Comparison of ENCODE assay signal across 1 cellular context in the genomic region with DNA sequence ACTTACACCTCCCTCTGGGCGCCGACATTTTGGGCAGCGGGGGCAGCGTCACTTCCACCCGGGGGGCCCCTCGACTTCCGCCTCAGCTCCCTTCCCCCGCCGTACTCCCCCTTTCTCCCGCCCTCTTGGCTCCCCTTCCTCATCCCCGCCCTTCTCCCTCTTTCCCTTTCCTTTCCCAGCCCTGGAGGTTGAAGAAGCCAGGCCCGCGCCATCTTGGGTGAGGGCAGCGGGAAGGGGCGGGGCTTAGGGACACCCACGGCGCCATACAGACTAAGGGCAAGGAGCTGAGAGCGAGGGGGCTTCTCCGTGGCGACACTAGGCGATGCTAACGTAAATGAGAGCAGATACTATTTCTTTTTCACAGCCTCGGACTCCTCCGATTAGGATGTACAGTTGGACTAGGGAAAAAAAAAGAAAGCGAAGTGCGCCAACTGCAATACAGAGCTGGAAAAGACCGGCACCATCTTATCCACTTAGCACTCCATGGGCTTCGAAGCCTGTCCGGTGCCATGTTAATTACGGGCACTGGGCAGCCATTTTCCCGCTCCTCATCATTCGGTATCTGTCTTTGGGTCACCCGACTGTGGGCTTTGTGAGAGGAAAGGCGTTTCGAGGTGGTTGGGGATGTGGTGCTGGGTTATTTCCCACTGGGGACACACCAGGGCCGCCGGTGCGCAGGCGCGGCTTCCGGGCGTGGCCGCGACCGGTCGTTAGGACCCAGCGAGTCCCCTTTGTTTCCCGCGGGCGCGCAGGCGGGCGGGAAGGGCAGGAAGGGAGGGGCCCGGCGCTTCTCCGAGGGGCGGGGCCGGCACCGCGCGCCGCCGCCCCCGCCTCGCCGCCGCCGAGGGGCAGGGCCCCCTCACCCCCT.
TF ChIP-seq lines count a peak whose summit lies in the region.

A gene with protein sequence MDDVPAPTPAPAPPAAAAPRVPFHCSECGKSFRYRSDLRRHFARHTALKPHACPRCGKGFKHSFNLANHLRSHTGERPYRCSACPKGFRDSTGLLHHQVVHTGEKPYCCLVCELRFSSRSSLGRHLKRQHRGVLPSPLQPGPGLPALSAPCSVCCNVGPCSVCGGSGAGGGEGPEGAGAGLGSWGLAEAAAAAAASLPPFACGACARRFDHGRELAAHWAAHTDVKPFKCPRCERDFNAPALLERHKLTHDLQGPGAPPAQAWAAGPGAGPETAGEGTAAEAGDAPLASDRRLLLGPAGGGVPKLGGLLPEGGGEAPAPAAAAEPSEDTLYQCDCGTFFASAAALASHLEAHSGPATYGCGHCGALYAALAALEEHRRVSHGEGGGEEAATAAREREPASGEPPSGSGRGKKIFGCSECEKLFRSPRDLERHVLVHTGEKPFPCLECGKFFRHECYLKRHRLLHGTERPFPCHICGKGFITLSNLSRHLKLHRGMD (minus strand): TSS at position 50 of the 868 bp plus-strand sequence. CDS start 1,652 bp downstream, outside the sequence.
A gene with protein sequence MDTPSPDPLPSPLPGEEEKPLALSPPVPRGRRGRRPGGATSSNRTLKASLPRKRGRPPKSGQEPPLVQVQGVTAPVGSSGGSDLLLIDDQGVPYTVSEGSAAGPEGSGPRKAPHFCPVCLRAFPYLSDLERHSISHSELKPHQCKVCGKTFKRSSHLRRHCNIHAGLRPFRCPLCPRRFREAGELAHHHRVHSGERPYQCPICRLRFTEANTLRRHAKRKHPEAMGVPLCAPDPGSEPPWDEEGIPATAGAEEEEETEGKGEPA (plus strand): TSS at position 821 of the 868 bp plus-strand sequence. CDS start 1,825 bp downstream, outside the sequence.

TF ChIP-seq in K562, 482 proteins besides CTCF, POLR2A, EP300 and RAD21 (continued from another document):
- TF ChIP-seq, protein P1, sequence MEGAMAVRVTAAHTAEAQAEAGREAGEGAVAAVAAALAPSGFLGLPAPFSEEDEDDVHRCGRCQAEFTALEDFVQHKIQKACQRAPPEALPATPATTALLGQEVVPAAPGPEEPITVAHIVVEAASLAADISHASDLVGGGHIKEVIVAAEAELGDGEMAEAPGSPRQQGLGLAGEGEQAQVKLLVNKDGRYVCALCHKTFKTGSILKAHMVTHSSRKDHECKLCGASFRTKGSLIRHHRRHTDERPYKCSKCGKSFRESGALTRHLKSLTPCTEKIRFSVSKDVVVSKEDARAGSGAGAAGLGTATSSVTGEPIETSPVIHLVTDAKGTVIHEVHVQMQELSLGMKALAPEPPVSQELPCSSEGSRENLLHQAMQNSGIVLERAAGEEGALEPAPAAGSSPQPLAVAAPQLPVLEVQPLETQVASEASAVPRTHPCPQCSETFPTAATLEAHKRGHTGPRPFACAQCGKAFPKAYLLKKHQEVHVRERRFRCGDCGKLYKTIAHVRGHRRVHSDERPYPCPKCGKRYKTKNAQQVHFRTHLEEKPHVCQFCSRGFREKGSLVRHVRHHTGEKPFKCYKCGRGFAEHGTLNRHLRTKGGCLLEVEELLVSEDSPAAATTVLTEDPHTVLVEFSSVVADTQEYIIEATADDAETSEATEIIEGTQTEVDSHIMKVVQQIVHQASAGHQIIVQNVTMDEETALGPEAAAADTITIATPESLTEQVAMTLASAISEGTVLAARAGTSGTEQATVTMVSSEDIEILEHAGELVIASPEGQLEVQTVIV (CRISPR knock-in tag; IDR thresholded peaks at IDR 0.05; ENCODE audit: borderline replicate concordance) = no peak
- TF ChIP-seq ETV5 (CRISPR knock-in tag; IDR thresholded peaks at IDR 0.05; ENCODE audit: low read depth) = peak; percentile 65; the same call in 1 of the 2 replicates
- no peak for TF ChIP-seq ZFP1 (CRISPR knock-in tag; IDR thresholded peaks at IDR 0.05)
- TF ChIP-seq TRIM28 (IDR thresholded peaks at IDR 0.05) = no peak
- TF ChIP-seq, protein P2, sequence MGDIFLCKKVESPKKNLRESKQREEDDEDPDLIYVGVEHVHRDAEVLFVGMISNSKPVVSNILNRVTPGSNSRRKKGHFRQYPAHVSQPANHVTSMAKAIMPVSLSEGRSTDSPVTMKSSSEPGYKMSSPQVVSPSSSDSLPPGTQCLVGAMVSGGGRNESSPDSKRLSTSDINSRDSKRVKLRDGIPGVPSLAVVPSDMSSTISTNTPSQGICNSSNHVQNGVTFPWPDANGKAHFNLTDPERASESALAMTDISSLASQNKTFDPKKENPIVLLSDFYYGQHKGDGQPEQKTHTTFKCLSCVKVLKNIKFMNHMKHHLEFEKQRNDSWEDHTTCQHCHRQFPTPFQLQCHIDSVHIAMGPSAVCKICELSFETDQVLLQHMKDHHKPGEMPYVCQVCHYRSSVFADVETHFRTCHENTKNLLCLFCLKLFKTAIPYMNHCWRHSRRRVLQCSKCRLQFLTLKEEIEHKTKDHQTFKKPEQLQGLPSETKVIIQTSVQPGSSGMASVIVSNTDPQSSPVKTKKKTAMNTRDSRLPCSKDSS (IDR thresholded peaks at IDR 0.05; ENCODE audit: low read depth, partially characterized antibody) = no peak
- TF ChIP-seq DPF2 (IDR thresholded peaks at IDR 0.05) = 0 out of 2 replicates have a peak, but pooled peaks have one; percentile 16
- peak; percentile 59 for TF ChIP-seq ZBTB17 (CRISPR knock-in tag; IDR thresholded peaks at IDR 0.05)
- TF ChIP-seq LCOR (CRISPR knock-in tag; IDR thresholded peaks at IDR 0.05) = peak; percentile 89
- TF ChIP-seq FOXK2 (conservative IDR thresholded peaks at IDR 0.05 in 1 of 2, IDR thresholded peaks at IDR 0.05 in 1 of 2; ENCODE audit: low read depth in 2 of 2) = no peak; a peak in 1 of 4 replicates
- TF ChIP-seq ZC3H4 (CRISPR knock-in tag; IDR thresholded peaks at IDR 0.05; ENCODE audit: borderline replicate concordance) = no peak
- TF ChIP-seq, protein P3, sequence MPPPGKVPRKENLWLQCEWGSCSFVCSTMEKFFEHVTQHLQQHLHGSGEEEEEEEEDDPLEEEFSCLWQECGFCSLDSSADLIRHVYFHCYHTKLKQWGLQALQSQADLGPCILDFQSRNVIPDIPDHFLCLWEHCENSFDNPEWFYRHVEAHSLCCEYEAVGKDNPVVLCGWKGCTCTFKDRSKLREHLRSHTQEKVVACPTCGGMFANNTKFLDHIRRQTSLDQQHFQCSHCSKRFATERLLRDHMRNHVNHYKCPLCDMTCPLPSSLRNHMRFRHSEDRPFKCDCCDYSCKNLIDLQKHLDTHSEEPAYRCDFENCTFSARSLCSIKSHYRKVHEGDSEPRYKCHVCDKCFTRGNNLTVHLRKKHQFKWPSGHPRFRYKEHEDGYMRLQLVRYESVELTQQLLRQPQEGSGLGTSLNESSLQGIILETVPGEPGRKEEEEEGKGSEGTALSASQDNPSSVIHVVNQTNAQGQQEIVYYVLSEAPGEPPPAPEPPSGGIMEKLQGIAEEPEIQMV (tag; conservative IDR thresholded peaks at IDR 0.05; ENCODE audit: low read depth) = no peak
- TF ChIP-seq MYC (IDR thresholded peaks at IDR 0.05; ENCODE audit: low read depth, low read length) = 0 out of 2 replicates have a peak, but pooled peaks have one; percentile 28
- peak; percentile 23; the same call in 1 of the 2 replicates for TF ChIP-seq MYC (CRISPR knock-in tag; IDR thresholded peaks at IDR 0.05; ENCODE audit: borderline replicate concordance, low read depth)
- TF ChIP-seq MTA1 (IDR thresholded peaks at IDR 0.05; ENCODE audit: borderline replicate concordance) = no peak
- no peak for TF ChIP-seq MIER1 (IDR thresholded peaks at IDR 0.05; ENCODE audit: low read depth)
- TF ChIP-seq PHTF2 (CRISPR knock-in tag; IDR thresholded peaks at IDR 0.05) = no peak
- TF ChIP-seq SIN3B (IDR thresholded peaks at IDR 0.05; ENCODE audit: low read depth) = no peak
- no peak for TF ChIP-seq CHD2 (IDR thresholded peaks at IDR 0.05; ENCODE audit: low read depth, low read length)
- TF ChIP-seq IFI16 (CRISPR knock-in tag; IDR thresholded peaks at IDR 0.05) = no peak
- peak; percentile 72; the same call in 1 of the 2 replicates for TF ChIP-seq ZBTB7A (IDR thresholded peaks at IDR 0.05; ENCODE audit: borderline replicate concordance, control insufficient read depth, low read depth, low read length)
- TF ChIP-seq NCOA6 (IDR thresholded peaks at IDR 0.05) = no peak
- no peak for TF ChIP-seq GATAD2A (IDR thresholded peaks at IDR 0.05)
- TF ChIP-seq, protein P4, sequence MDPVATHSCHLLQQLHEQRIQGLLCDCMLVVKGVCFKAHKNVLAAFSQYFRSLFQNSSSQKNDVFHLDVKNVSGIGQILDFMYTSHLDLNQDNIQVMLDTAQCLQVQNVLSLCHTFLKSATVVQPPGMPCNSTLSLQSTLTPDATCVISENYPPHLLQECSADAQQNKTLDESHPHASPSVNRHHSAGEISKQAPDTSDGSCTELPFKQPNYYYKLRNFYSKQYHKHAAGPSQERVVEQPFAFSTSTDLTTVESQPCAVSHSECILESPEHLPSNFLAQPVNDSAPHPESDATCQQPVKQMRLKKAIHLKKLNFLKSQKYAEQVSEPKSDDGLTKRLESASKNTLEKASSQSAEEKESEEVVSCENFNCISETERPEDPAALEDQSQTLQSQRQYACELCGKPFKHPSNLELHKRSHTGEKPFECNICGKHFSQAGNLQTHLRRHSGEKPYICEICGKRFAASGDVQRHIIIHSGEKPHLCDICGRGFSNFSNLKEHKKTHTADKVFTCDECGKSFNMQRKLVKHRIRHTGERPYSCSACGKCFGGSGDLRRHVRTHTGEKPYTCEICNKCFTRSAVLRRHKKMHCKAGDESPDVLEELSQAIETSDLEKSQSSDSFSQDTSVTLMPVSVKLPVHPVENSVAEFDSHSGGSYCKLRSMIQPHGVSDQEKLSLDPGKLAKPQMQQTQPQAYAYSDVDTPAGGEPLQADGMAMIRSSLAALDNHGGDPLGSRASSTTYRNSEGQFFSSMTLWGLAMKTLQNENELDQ (CRISPR knock-in tag; IDR thresholded peaks at IDR 0.05; ENCODE audit: borderline replicate concordance) = no peak
- TF ChIP-seq, protein P5, sequence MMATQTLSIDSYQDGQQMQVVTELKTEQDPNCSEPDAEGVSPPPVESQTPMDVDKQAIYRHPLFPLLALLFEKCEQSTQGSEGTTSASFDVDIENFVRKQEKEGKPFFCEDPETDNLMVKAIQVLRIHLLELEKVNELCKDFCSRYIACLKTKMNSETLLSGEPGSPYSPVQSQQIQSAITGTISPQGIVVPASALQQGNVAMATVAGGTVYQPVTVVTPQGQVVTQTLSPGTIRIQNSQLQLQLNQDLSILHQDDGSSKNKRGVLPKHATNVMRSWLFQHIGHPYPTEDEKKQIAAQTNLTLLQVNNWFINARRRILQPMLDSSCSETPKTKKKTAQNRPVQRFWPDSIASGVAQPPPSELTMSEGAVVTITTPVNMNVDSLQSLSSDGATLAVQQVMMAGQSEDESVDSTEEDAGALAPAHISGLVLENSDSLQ (IDR thresholded peaks at IDR 0.05) = no peak
- TF ChIP-seq SLC30A9 (CRISPR knock-in tag; IDR thresholded peaks at IDR 0.05) = no peak
- TF ChIP-seq, protein P6, sequence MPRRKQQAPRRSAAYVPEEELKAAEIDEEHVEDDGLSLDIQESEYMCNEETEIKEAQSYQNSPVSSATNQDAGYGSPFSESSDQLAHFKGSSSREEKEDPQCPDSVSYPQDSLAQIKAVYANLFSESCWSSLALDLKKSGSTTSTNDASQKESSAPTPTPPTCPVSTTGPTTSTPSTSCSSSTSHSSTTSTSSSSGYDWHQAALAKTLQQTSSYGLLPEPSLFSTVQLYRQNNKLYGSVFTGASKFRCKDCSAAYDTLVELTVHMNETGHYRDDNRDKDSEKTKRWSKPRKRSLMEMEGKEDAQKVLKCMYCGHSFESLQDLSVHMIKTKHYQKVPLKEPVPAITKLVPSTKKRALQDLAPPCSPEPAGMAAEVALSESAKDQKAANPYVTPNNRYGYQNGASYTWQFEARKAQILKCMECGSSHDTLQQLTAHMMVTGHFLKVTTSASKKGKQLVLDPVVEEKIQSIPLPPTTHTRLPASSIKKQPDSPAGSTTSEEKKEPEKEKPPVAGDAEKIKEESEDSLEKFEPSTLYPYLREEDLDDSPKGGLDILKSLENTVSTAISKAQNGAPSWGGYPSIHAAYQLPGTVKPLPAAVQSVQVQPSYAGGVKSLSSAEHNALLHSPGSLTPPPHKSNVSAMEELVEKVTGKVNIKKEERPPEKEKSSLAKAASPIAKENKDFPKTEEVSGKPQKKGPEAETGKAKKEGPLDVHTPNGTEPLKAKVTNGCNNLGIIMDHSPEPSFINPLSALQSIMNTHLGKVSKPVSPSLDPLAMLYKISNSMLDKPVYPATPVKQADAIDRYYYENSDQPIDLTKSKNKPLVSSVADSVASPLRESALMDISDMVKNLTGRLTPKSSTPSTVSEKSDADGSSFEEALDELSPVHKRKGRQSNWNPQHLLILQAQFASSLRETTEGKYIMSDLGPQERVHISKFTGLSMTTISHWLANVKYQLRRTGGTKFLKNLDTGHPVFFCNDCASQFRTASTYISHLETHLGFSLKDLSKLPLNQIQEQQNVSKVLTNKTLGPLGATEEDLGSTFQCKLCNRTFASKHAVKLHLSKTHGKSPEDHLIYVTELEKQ (CRISPR knock-in tag; IDR thresholded peaks at IDR 0.05) = no peak
- TF ChIP-seq CBFB (CRISPR knock-in tag; IDR thresholded peaks at IDR 0.05) = no peak
- peak; percentile 91 for TF ChIP-seq TAF7 (tag; IDR thresholded peaks at IDR 0.05)
- TF ChIP-seq, protein P7, sequence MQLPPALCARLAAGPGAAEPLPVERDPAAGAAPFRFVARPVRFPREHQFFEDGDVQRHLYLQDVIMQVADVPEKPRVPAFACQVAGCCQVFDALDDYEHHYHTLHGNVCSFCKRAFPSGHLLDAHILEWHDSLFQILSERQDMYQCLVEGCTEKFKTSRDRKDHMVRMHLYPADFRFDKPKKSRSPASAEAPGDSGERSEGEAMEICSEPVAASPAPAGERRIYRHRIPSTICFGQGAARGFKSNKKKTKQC (CRISPR knock-in tag; IDR thresholded peaks at IDR 0.05) = no peak
- 0 out of 2 replicates have a peak, but pooled peaks have one; percentile 35 for TF ChIP-seq NBN (IDR thresholded peaks at IDR 0.05; ENCODE audit: low read depth)
- TF ChIP-seq ZNF707 (CRISPR knock-in tag; conservative IDR thresholded peaks at IDR 0.05) = no peak
- no peak for TF ChIP-seq BCL6 (CRISPR knock-in tag; IDR thresholded peaks at IDR 0.05)
